ENCODE assay signal across 24 cellular contexts in genomic region chr3:161660706-161661105, GRCh38.
"Had no signal": no experiment of that assay in that cellular context is flagged by ENCODE, and none has a peak within 500 bp of the region (broad histone marks: within the 10 kb centered on the region; RNA-seq: fewer than 3 reads in every experiment).

No MANE protein-coding gene starts in this region.

- H3K4me1 Mint-ChIP-seq: IgD-negative memory B cell had no signal

- ATAC-seq: K562 had no signal

- H3K4me3 Mint-ChIP-seq: IgD-negative memory B cell had no signal

- H3K4me2 ChIP-seq: KMS-11 had no signal

- H3K27ac Mint-ChIP-seq: IgD-negative memory B cell had no signal

- H3K9me3 ChIP-seq: MG63, SJSA1 had no signal

- H3K36me3 Mint-ChIP-seq: IgD-negative memory B cell had no signal

- H3K9ac ChIP-seq: KMS-11 had no signal

- H3K4me3 ChIP-seq: K562, MG63, SJSA1, SK-N-MC had no signal

- H3K27me3 ChIP-seq: MG63, SJSA1 had no signal

- DNase-seq: Kasumi-1, MG63, NCI-H1092, NCI-H1105 treated with DMSO at 0.1 percent for 48 hours, NCI-H1417 treated with DMSO at 0.1 percent for 48 hours, NCI-H146, NCI-H1694 treated with DMSO at 0.1 percent for 48 hours, NCI-H1930, NCI-H2081, NCI-H2107, NCI-H226, NCI-H446, NCI-H510A, NCI-H524 treated with DMSO at 0.1 percent for 48 hours, NCI-H69, NCI-H774, Right ventricle myocardium superior, RPMI8226, SIG-M5 had no signal

- H3K36me3 ChIP-seq: MG63, SJSA1 had no signal

- H3K4me1 ChIP-seq: SJSA1 had no signal

- H3K27me3 Mint-ChIP-seq: IgD-negative memory B cell had no signal
